Comparison of ENCODE assay signal across 14 cellular contexts in genomic region chr12:127822743-127823433, GRCh38.
DNase-seq lines count a peak whose midpoint lies in the region; ATAC-seq and TF ChIP-seq lines count a peak whose summit lies in the region.
"Had no signal": no experiment of that assay in that cellular context is flagged by ENCODE, and none has a peak within 500 bp of the region (broad histone marks: within the 10 kb centered on the region; RNA-seq: fewer than 3 reads in every experiment).

No MANE protein-coding gene starts in this region.

- peak; percentile 89 for ATAC-seq in left ventricle myocardium superior
- ATAC-seq in GM19395 (IDR thresholded peaks at IDR 0.05; ENCODE audit: unreplicated experiment): no peak
- ATAC-seq: GM12878 had no signal

- 7 to 10% methylated on average over 7 of the region's 7 CpGs for WGBS in testis, 2 donors

- DNase-seq in MV-4-11 (lab: John Stamatoyannopoulos, UW) (peak; percentile 89), astrocyte of the spinal cord (ENCODE audit: low read depth, low spot score) (peak; percentile 61), left ventricle myocardium superior (peak; percentile 36), testis (peak; percentile 40), hippocampal formation (lab: John Stamatoyannopoulos, UW) (no peak)
- DNase-seq in activated CD4-positive, alpha-beta T cell treated with anti-CD3 and anti-CD28 coated beads, Interleukin-2, amount 50 U/mL, for 4 hours: no peak
- DNase-seq: GDM1, islet precursor cell, mesendoderm, NCI-H2081, NCI-H524 treated with DMSO at 0.1 percent for 48 hours had no signal

- TF ChIP-seq CTCF in astrocyte of the spinal cord (IDR thresholded peaks at IDR 0.05; ENCODE audit: low read depth, low read length) (no peak), testis (IDR thresholded peaks at IDR 0.05) (no peak)

- no peaks in the 10 kb centered on the region for H3K27me3 ChIP-seq in testis
- H3K27me3 ChIP-seq: neural progenitor cell had no signal

- H3K4me3 ChIP-seq in astrocyte of the spinal cord (ENCODE audit: low read depth, low read length): no peak overlapping the region
- no peak overlapping the region for H3K4me3 ChIP-seq in testis
- H3K4me3 ChIP-seq: GM12878, neural progenitor cell had no signal

- peak overlapping the region in 1 of 2 donors; percentile 25 for H3K27ac ChIP-seq in testis
- H3K27ac ChIP-seq: neural progenitor cell had no signal

- no peak for TF ChIP-seq POLR2A in testis (IDR thresholded peaks at IDR 0.05)

- intact Hi-C loops in left ventricle myocardium superior (cut with micrococcal nuclease) (no loop called here), testis (cut with DNase I; ENCODE audit: low total_unique reads) (no loop called here)

- peaks cover 11% of the 10 kb centered on the region for H3K4me1 ChIP-seq in testis
- H3K4me1 ChIP-seq: neural progenitor cell had no signal

- no peaks in the 10 kb centered on the region for H3K36me3 ChIP-seq in testis (ENCODE audit: low read depth, missing control alignments)
- H3K36me3 ChIP-seq: neural progenitor cell had no signal

- H3K9me3 ChIP-seq in testis: no peaks in the 10 kb centered on the region

- in situ Hi-C loops in astrocyte of the spinal cord (cut with HindIII; ENCODE audit: low sequenced_read_pairs): no loop called here

Comparison
In these comparisons a context has a peak if more than half of its experiments do, and no peak if none do; other contexts are left out.
1. DNase-seq: peak in MV-4-11 (single experiment), astrocyte of the spinal cord (single experiment), left ventricle myocardium superior (single experiment) and testis (single experiment); none in hippocampal formation (0 of 2) and activated CD4-positive, alpha-beta T cell treated with anti-CD3 and anti-CD28 coated beads, Interleukin-2, amount 50 U/mL, for 4 hours (0 of 2).